Comparison of ENCODE assay signal across 17 cellular contexts in the genomic region with DNA sequence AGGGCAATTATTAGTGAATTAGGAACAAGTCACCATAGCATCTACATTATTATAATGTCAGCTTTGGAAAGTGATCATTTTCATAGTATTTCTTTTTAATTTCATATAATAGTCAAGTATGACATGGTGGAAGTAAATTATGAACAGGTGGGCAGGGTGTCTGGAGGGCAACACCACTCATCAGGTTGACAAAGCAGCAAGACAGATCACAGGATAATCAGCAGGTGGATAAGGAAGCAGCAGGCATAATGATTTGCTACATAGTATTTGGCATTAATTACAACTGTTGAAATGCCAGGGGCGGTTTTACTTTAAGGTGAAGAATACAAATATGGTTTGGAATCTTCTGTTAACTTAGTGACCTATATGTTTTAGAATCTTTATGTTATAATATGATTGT.
"Had no signal": no experiment of that assay in that cellular context is flagged by ENCODE, and none has a peak within 500 bp of the region (broad histone marks: within the 10 kb centered on the region; RNA-seq: fewer than 3 reads in every experiment).

No MANE protein-coding gene starts in this region.

- H3K27me3 ChIP-seq: gastrocnemius medialis, heart right ventricle, thyroid gland, uterus had no signal

- DNase-seq: activated CD4-positive, alpha-beta T cell treated with anti-CD3 and anti-CD28 coated beads for 48 hours; activated CD8-positive, alpha-beta T cell treated with anti-CD3 and anti-CD28 coated beads, Interleukin-2, amount 10 ng/mL, durations not matched to agents 7 days and 5 days; activated naive CD4-positive, alpha-beta T cell treated with anti-CD3 and anti-CD28 coated beads for 36 hours; caudate nucleus; effector memory CD4-positive, alpha-beta T cell; gastrocnemius medialis; heart right ventricle; islet precursor cell; natural killer cell; nucleus accumbens; right cardiac atrium; small intestine; thyroid gland; uterus had no signal

- H3K4me3 ChIP-seq: coronary artery, gastrocnemius medialis, heart right ventricle, thyroid gland, uterus had no signal

- ATAC-seq: activated CD8-positive, alpha-beta T cell treated with anti-CD3 and anti-CD28 coated beads, Interleukin-2, amount 10 ng/mL, durations not matched to agents 7 days and 5 days; gastrocnemius medialis; heart right ventricle; left lobe of liver; natural killer cell; right cardiac atrium; WTC11 had no signal

- H3K27ac ChIP-seq: coronary artery, gastrocnemius medialis, heart right ventricle, thyroid gland, uterus had no signal

- H3K9me3 ChIP-seq: gastrocnemius medialis, heart right ventricle, thyroid gland, uterus had no signal

- H3K4me1 ChIP-seq: gastrocnemius medialis, heart right ventricle, thyroid gland, uterus had no signal

- H3K36me3 ChIP-seq: gastrocnemius medialis, heart right ventricle, thyroid gland had no signal
